ENCODE assay signal across 8 cellular contexts in the genomic region with DNA sequence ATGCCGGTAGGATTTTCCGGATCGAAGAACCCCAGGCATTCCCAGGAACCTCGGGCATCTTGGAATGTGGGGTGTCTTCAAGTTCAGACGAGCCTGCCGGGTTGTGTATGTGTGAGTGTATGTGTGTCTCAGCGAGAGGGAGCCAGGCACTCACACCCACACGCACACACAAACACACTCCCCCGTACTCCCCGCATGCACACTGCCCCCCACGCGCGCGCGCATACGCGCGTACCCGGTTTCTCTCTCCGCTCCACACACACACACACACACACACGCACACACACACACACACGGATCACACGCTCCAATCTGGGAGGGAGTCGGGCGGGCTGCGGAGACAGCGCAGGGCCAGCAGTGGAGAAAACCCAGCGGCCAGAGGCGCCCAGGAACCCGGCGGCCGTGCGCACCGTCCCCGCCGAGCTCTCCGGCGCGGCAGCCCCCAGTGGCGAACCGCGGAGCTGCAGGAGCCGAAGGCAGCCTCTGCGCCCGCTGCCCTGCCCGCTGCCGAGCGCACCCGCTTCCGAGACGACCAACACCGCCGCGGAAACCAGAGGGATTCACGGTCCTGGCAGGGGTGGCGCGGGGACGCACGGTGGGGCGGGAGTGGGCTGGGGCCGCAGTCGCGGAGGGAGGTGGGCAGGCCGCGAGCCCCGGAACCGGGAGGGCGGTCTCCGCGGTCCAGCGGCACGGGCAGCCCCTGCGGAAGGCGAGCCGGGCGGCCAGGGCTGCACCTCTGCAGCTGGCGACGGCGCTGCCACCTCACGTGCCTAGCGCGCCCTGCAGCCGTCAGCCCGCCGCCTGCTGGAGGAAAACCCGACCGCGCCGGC. TPM values are rescaled to one million over a fixed set of nuclear protein-coding genes. Genes with fewer than 3 reads are reported as not detected.
DNase-seq lines count a peak whose midpoint lies in the region; ATAC-seq and TF ChIP-seq lines count a peak whose summit lies in the region.

A gene (minus strand): TSS at position 125 of the 830 bp plus-strand sequence.

- H3K4me3 ChIP-seq in esophagus muscularis mucosa = peak within 1 kb of the TSS; percentile 50 to 65 (median 54)
- H3K4me3 ChIP-seq in naive thymus-derived CD4-positive, alpha-beta T cell (ENCODE audit: low read length) = peak within 1 kb of the TSS; percentile 61

- H3K4me1 Mint-ChIP-seq in naive thymus-derived CD4-positive, alpha-beta T cell = peaks cover 0 to 36% (median 11%) of the 10 kb centered on the region in 7 donors

- TF ChIP-seq EP300 in esophagus muscularis mucosa (IDR thresholded peaks at IDR 0.05) = no peak

- H3K27ac Mint-ChIP-seq in naive thymus-derived CD4-positive, alpha-beta T cell = peak within 1 kb of the TSS in 3 of 9 donors; percentile 28 to 66 (median 50)

- intact Hi-C loops in esophagus muscularis mucosa (cut with DNase I) = no loop called here
- intact Hi-C loops in naive thymus-derived CD4-positive, alpha-beta T cell (cut with micrococcal nuclease) = loop anchor here (1.0 to 5.0 kb wide), 4 partner anchors 53 to 605 kb away; no protein-coding TSS in a partner anchor

- H3K9me3 Mint-ChIP-seq in naive thymus-derived CD4-positive, alpha-beta T cell = no peaks in the 10 kb centered on the region

- peak; percentile 48 to 76 (median 71) for TF ChIP-seq CTCF in esophagus muscularis mucosa (IDR thresholded peaks at IDR 0.05)

- H3K27ac ChIP-seq in esophagus muscularis mucosa (replicated peaks in 1 of 4) = peak within 1 kb of the TSS in 1 of 4 donors; percentile 44
- peak within 1 kb of the TSS; percentile 32 for H3K27ac ChIP-seq in naive thymus-derived CD4-positive, alpha-beta T cell (ENCODE audit: low read depth, low read length)

- H3K36me3 Mint-ChIP-seq in naive thymus-derived CD4-positive, alpha-beta T cell = peaks cover 0 to 7% (median 0%) of the 10 kb centered on the region in 5 donors

- H3K9me3 ChIP-seq in esophagus muscularis mucosa = no peaks in the 10 kb centered on the region
- no peaks in the 10 kb centered on the region for H3K9me3 ChIP-seq in naive thymus-derived CD4-positive, alpha-beta T cell (ENCODE audit: control insufficient read depth in 2 of 3, low read length in 3 of 3)

- peaks cover 0 to 85% (median 11%) of the 10 kb centered on the region in 4 donors for H3K27me3 ChIP-seq in esophagus muscularis mucosa
- no peaks in the 10 kb centered on the region for H3K27me3 ChIP-seq in naive thymus-derived CD4-positive, alpha-beta T cell (ENCODE audit: control insufficient read depth in 2 of 2, insufficient read depth in 2 of 2, low read length in 2 of 2)

- peak; percentile 66 for ATAC-seq in HG03280 (IDR thresholded peaks at IDR 0.05; ENCODE audit: unreplicated experiment)
- peak; percentile 89 for ATAC-seq in naive thymus-derived CD4-positive, alpha-beta T cell

- H3K27me3 Mint-ChIP-seq in naive thymus-derived CD4-positive, alpha-beta T cell = peaks cover 17 to 54% (median 30%) of the 10 kb centered on the region in 5 donors

- CTCF ChIA-PET in naive thymus-derived CD4-positive, alpha-beta T cell (lab: Charles Lee) = interaction anchor here (0.8 to 0.9 kb wide), 2 partner anchors 257 to 259 kb away, joined by 3 to 4 read pairs; no protein-coding TSS in a partner anchor

- H3K36me3 ChIP-seq in esophagus muscularis mucosa = no peaks in the 10 kb centered on the region
- H3K36me3 ChIP-seq in naive thymus-derived CD4-positive, alpha-beta T cell (ENCODE audit: control insufficient read depth in 2 of 3, insufficient read depth in 3 of 3, low read length in 3 of 3) = no peaks in the 10 kb centered on the region

- DNase-seq in NCI-H1417 (lab: John Stamatoyannopoulos, UW) (peak; percentile 82 to 94 (median 92)), NCI-H1417 treated with DMSO at 0.1 percent for 48 hours (lab: John Stamatoyannopoulos, UW) (no peak), NCI-H748 treated with DMSO at 0.1 percent for 48 hours (lab: John Stamatoyannopoulos, UW) (peak; percentile 83), esophagus muscularis mucosa (ENCODE audit: extremely low spot score) (no peak)
- peak; percentile 80 to 86 for DNase-seq in activated T-cell treated with anti-CD3 and anti-CD28 coated beads, Interleukin-2, amount 50 U/mL, for 48 hours
- peak; percentile 28 to 83 (median 64) for DNase-seq in naive thymus-derived CD4-positive, alpha-beta T cell
- DNase-seq in stimulated activated CD8-positive, alpha-beta memory T cell treated with anti-CD3 and anti-CD28 coated beads, Interleukin-7, amount 100 ng/mL, for 48 hours (ENCODE audit: extremely low read depth in 1 of 2, low read depth in 1 of 2) = peak; percentile 45 to 47

- under 1% methylated on average over 36 of the region's 89 CpGs for WGBS in esophagus muscularis mucosa

- peaks cover 15 to 29% (median 24%) of the 10 kb centered on the region in 4 donors for H3K4me1 ChIP-seq in esophagus muscularis mucosa
- H3K4me1 ChIP-seq in naive thymus-derived CD4-positive, alpha-beta T cell (ENCODE audit: control insufficient read depth in 2 of 2, insufficient read depth in 2 of 2, low read length in 2 of 2) = peaks cover 0 to 10% of the 10 kb centered on the region in 2 donors

- POLR2A ChIA-PET in naive thymus-derived CD4-positive, alpha-beta T cell (lab: Charles Lee) = no interaction called here

- H3K4me3 Mint-ChIP-seq in naive thymus-derived CD4-positive, alpha-beta T cell = peak within 1 kb of the TSS; percentile 72 to 90 (median 84)

- TF ChIP-seq POLR2A in esophagus muscularis mucosa (IDR thresholded peaks at IDR 0.05; ENCODE audit: low read depth) = no peak

RNA-seq across cellular contexts. Expression of the gene that starts here (rescaled TPM):
- total RNA-seq in esophagus muscularis mucosa = under 1 TPM in 1 of 4 donors, not detected in 3; 0.11 TPM
- 1 to 10 TPM in 1 of 5 experiments, under 1 TPM in 2, not detected in 2; 0.19 to 4.6 (median 0.96) TPM for total RNA-seq in naive thymus-derived CD4-positive, alpha-beta T cell
- under 1 TPM; 0.13 to 0.43 TPM for polyA plus RNA-seq in naive thymus-derived CD4-positive, alpha-beta T cell

Comparison
In these comparisons a context has a peak if more than half of its experiments do, and no peak if none do; other contexts are left out.
1. DNase-seq: peak in NCI-H1417 (3 of 3), NCI-H748 treated with DMSO at 0.1 percent for 48 hours (single experiment), activated T-cell treated with anti-CD3 and anti-CD28 coated beads, Interleukin-2, amount 50 U/mL, for 48 hours (2 of 2), naive thymus-derived CD4-positive, alpha-beta T cell (9 of 9) and stimulated activated CD8-positive, alpha-beta memory T cell treated with anti-CD3 and anti-CD28 coated beads, Interleukin-7, amount 100 ng/mL, for 48 hours (2 of 2); none in NCI-H1417 treated with DMSO at 0.1 percent for 48 hours (single experiment) and esophagus muscularis mucosa (single experiment).